1 cellular context compared by ENCODE assay signal in genomic region chr5:14357861-14358260, GRCh38.
TF ChIP-seq lines count a peak whose summit lies in the region.

No MANE protein-coding gene starts in this region.

TF ChIP-seq in neural cell, 6 proteins besides CTCF, POLR2A, EP300 and RAD21 (continued from another document):
- TF ChIP-seq EZH2 (IDR thresholded peaks at IDR 0.05; ENCODE audit: borderline replicate concordance, insufficient read depth, low read length, poor library complexity, severe bottlenecking) (no peak), POLR2AphosphoS5 (IDR thresholded peaks at IDR 0.05) (no peak), SMC3 (conservative IDR thresholded peaks at IDR 0.05; ENCODE audit: poor library complexity) (no peak), MXI1 (conservative IDR thresholded peaks at IDR 0.05; ENCODE audit: poor library complexity, severe bottlenecking) (no peak), TAF1 (IDR thresholded peaks at IDR 0.05; ENCODE audit: low read depth) (no peak)
TF ChIP-seq in neural cell: peak in this region for 0.
